Comparison of ENCODE assay signal across 12 cellular contexts in genomic region chr17:48546924-48547838, GRCh38. TPM values are rescaled to one million over a fixed set of nuclear protein-coding genes. Genes with fewer than 3 reads are reported as not detected.
A peak's percentile ranks its signal among the peaks of the same experiment; 100 is the strongest.
DNase-seq lines count a peak whose midpoint lies in the region; ATAC-seq and TF ChIP-seq lines count a peak whose summit lies in the region.
"Had no signal": no experiment of that assay in that cellular context is flagged by ENCODE, and none has a peak within 500 bp of the region (broad histone marks: within the 10 kb centered on the region; RNA-seq: fewer than 3 reads in every experiment).

No MANE protein-coding gene starts in this region.

- H3K4me1 ChIP-seq in cardiac muscle cell (ENCODE audit: low read depth) (peaks cover 55% of the 10 kb centered on the region), uterus (peaks cover 12 to 17% of the 10 kb centered on the region in 2 donors)

- H3K9me3 Mint-ChIP-seq in activated T-helper 17 cell treated with anti-CD3 and anti-CD28 coated beads, Interleukin-2, amount 50 U/mL, for 72 hours = no peaks in the 10 kb centered on the region
- H3K9me3 Mint-ChIP-seq: stimulated activated naive B cell treated with anti-CD40 and anti-IgM and Interleukin-4, amounts not matched to agents 10 μg/mL and 1 μg/mL and 100 μg/mL, for 72 hours had no signal

- H3K4me3 Mint-ChIP-seq in activated T-helper 17 cell treated with anti-CD3 and anti-CD28 coated beads, Interleukin-2, amount 50 U/mL, for 72 hours = peak overlapping the region; percentile 98

- no peaks in the 10 kb centered on the region for H3K9me3 ChIP-seq in cardiac muscle cell (ENCODE audit: low read depth)
- no peaks in the 10 kb centered on the region for H3K9me3 ChIP-seq in uterus

- intact Hi-C loops in left ventricle myocardium superior (cut with micrococcal nuclease) (no loop called here), left colon (cut with DNase I, micrococcal nuclease) (no loop called here), uterus (cut with DNase I; ENCODE audit: low total_unique reads) (no loop called here), dorsolateral prefrontal cortex (cut with DNase I) (no loop called here)

- no peak for TF ChIP-seq CTCF in cardiac muscle cell (IDR thresholded peaks at IDR 0.05; ENCODE audit: low read depth, low read length)
- TF ChIP-seq CTCF in uterus (IDR thresholded peaks at IDR 0.05) = peak in 1 of 4 experiments; percentile 3
- no peak for TF ChIP-seq CTCF in dorsolateral prefrontal cortex (IDR thresholded peaks at IDR 0.05 in 54 of 56, conservative IDR thresholded peaks at IDR 0.05 in 2 of 56; ENCODE audit: low read depth in 1 of 56, partially characterized antibody in 56 of 56)

- peaks cover 5% of the 10 kb centered on the region for H3K27me3 Mint-ChIP-seq in activated T-helper 17 cell treated with anti-CD3 and anti-CD28 coated beads, Interleukin-2, amount 50 U/mL, for 72 hours

- H3K4me1 Mint-ChIP-seq in activated T-helper 17 cell treated with anti-CD3 and anti-CD28 coated beads, Interleukin-2, amount 50 U/mL, for 72 hours = peaks cover 14% of the 10 kb centered on the region

- DNase-seq in cardiac muscle cell (ENCODE audit: low read depth in 1 of 2, low spot score in 1 of 2) (peak in 1 of 2 donors; percentile 46), left ventricle myocardium superior (no peak), left colon (no peak), uterus (peak; percentile 75 to 81), dorsolateral prefrontal cortex (no peak), GM19240 (ENCODE audit: insufficient read length, low spot score) (no peak)
- DNase-seq: DND-41; stimulated activated naive B cell treated with anti-CD40 and anti-IgM and Interleukin-4, amounts not matched to agents 10 μg/mL and 1 μg/mL and 100 μg/mL, for 72 hours had no signal

- peaks cover 14% of the 10 kb centered on the region for H3K36me3 Mint-ChIP-seq in activated T-helper 17 cell treated with anti-CD3 and anti-CD28 coated beads, Interleukin-2, amount 50 U/mL, for 72 hours (ENCODE audit: low read depth)

- TF ChIP-seq POLR2A in uterus (IDR thresholded peaks at IDR 0.05) = no peak

- ATAC-seq in left ventricle myocardium superior (no peak), left colon (peak; percentile 55), GM21786 (IDR thresholded peaks at IDR 0.05; ENCODE audit: unreplicated experiment) (no peak)
- ATAC-seq in activated T-helper 17 cell treated with anti-CD3 and anti-CD28 coated beads, Interleukin-2, amount 50 U/mL, for 72 hours (replicated peaks) = no peak
- ATAC-seq: stimulated activated naive B cell treated with anti-CD40 and anti-IgM and Interleukin-4, amounts not matched to agents 10 μg/mL and 1 μg/mL and 100 μg/mL, for 72 hours had no signal

- H3K27ac ChIP-seq in cardiac muscle cell = peak overlapping the region; percentile 98
- peak overlapping the region; percentile 93 to 97 for H3K27ac ChIP-seq in uterus
- H3K27ac ChIP-seq in dorsolateral prefrontal cortex = no peak overlapping the region

- peak overlapping the region; percentile 88 for H3K27ac Mint-ChIP-seq in activated T-helper 17 cell treated with anti-CD3 and anti-CD28 coated beads, Interleukin-2, amount 50 U/mL, for 72 hours
- H3K27ac Mint-ChIP-seq: stimulated activated naive B cell treated with anti-CD40 and anti-IgM and Interleukin-4, amounts not matched to agents 10 μg/mL and 1 μg/mL and 100 μg/mL, for 72 hours had no signal

- H3K27me3 ChIP-seq in cardiac muscle cell (peaks cover 23% of the 10 kb centered on the region), uterus (no peaks in the 10 kb centered on the region), dorsolateral prefrontal cortex (peaks cover 24 to 100% (median 99%) of the 10 kb centered on the region in 45 donors)

- H3K36me3 ChIP-seq in cardiac muscle cell (peaks cover 7% of the 10 kb centered on the region), uterus (no peaks in the 10 kb centered on the region)

- H3K4me3 ChIP-seq in cardiac muscle cell (peak overlapping the region; percentile 90), uterus (peak overlapping the region; percentile 0 to 15), dorsolateral prefrontal cortex (no peak overlapping the region)

RNA-seq across cellular contexts. Expression of gene HOXB2, which starts 2.3 kb away (rescaled TPM):
- total RNA-seq in cardiac muscle cell (111 and 114 TPM in 2 replicates), left ventricle myocardium superior (2.8 TPM), left colon (1 to 10 TPM; 2.5 to 7.0 TPM), uterus (10 to 100 TPM in 3 of 4 donors, 1 to 10 TPM in 1; 4.6 to 24.4 (median 17.4) TPM), dorsolateral prefrontal cortex (1 to 10 TPM in 8 of 120 experiments, under 1 TPM in 20, not detected in 92; 0.26 to 1.7 (median 0.62) TPM)
- 107 and 116 TPM in 2 replicates for polyA plus RNA-seq in cardiac muscle cell
- 10 to 100 TPM in 1 of 2 donors, 1 to 10 TPM in 1; 2.0 to 15.3 TPM for total RNA-seq in activated T-helper 17 cell treated with anti-CD3 and anti-CD28 coated beads, Interleukin-2, amount 50 U/mL, for 72 hours

RNA-seq across cellular contexts. Expression of gene HOXB1, which starts 16.4 kb away (rescaled TPM):
- total RNA-seq in cardiac muscle cell (5.9 and 6.6 TPM in 2 replicates), left ventricle myocardium superior (not detected), left colon (not detected), uterus (not detected), dorsolateral prefrontal cortex (not detected)
- 9.1 and 12.4 TPM in 2 replicates for polyA plus RNA-seq in cardiac muscle cell
- not detected for total RNA-seq in activated T-helper 17 cell treated with anti-CD3 and anti-CD28 coated beads, Interleukin-2, amount 50 U/mL, for 72 hours
- total RNA-seq: dermis microvascular lymphatic vessel endothelial cell, HT1080 had no signal

RNA-seq across cellular contexts. Expression of gene HOXB4, which starts 31.0 kb away (rescaled TPM):
- 12.2 and 12.5 TPM in 2 replicates for total RNA-seq in cardiac muscle cell
- 5.4 TPM in 2 replicates for polyA plus RNA-seq in cardiac muscle cell
- total RNA-seq in left ventricle myocardium superior = 0.79 TPM
- 1 to 10 TPM; 2.6 to 2.8 TPM for total RNA-seq in activated T-helper 17 cell treated with anti-CD3 and anti-CD28 coated beads, Interleukin-2, amount 50 U/mL, for 72 hours
- 1 to 10 TPM; 3.0 to 3.9 TPM for total RNA-seq in left colon
- 1 to 10 TPM in 2 of 4 donors, under 1 TPM in 1, not detected in 1; 0.88 to 6.9 (median 5.5) TPM for total RNA-seq in uterus
- total RNA-seq in dorsolateral prefrontal cortex = under 1 TPM in 9 of 120 experiments, not detected in 111; 0.13 to 0.32 (median 0.21) TPM

RNA-seq across cellular contexts. Expression of gene HOXB3, which starts 42.9 kb away (rescaled TPM):
- 37.7 and 42.4 TPM in 2 replicates for total RNA-seq in cardiac muscle cell
- polyA plus RNA-seq in cardiac muscle cell = 24.7 and 24.9 TPM in 2 replicates
- total RNA-seq in left ventricle myocardium superior = 2.7 TPM
- 1 to 10 TPM; 3.1 to 5.4 TPM for total RNA-seq in activated T-helper 17 cell treated with anti-CD3 and anti-CD28 coated beads, Interleukin-2, amount 50 U/mL, for 72 hours
- total RNA-seq in left colon = 10 to 100 TPM; 35.8 to 41.9 TPM
- 10 to 100 TPM; 10.6 to 30.0 (median 18.0) TPM for total RNA-seq in uterus
- 1 to 10 TPM in 2 of 120 experiments, under 1 TPM in 18, not detected in 100; 0.11 to 1.4 (median 0.58) TPM for total RNA-seq in dorsolateral prefrontal cortex

RNA-seq across cellular contexts. Expression of gene HOXB5, which starts 46.4 kb away (rescaled TPM):
- total RNA-seq in cardiac muscle cell = 0.24 TPM in 1 of 2 replicates, not detected in the other
- 0.46 and 1.9 TPM in 2 replicates for polyA plus RNA-seq in cardiac muscle cell
- not detected for total RNA-seq in left ventricle myocardium superior
- total RNA-seq in activated T-helper 17 cell treated with anti-CD3 and anti-CD28 coated beads, Interleukin-2, amount 50 U/mL, for 72 hours = not detected
- total RNA-seq in left colon = 10 to 100 TPM; 14.5 to 16.4 TPM
- 1 to 10 TPM in 1 of 4 donors, under 1 TPM in 2, not detected in 1; 0.55 to 2.5 (median 0.59) TPM for total RNA-seq in uterus
- under 1 TPM in 1 of 120 experiments, not detected in 119; 0.23 TPM for total RNA-seq in dorsolateral prefrontal cortex

Comparison
In these comparisons a context has a peak if more than half of its experiments do, and no peak if none do; other contexts are left out.
1. DNase-seq: peak in uterus (2 of 2); none in left ventricle myocardium superior (single experiment), left colon (0 of 2), dorsolateral prefrontal cortex (0 of 10) and GM19240 (single experiment).
2. H3K27ac ChIP-seq: peak in cardiac muscle cell (single experiment) and uterus (2 of 2); none in dorsolateral prefrontal cortex (0 of 59).
3. H3K4me3 ChIP-seq: peak in cardiac muscle cell (single experiment) and uterus (2 of 2); none in dorsolateral prefrontal cortex (0 of 59).